ENCODE assay signal across 11 cellular contexts in genomic region chr2:232235716-232236115, GRCh38.
A peak's percentile ranks its signal among the peaks of the same experiment; 100 is the strongest.
DNase-seq lines count a peak whose midpoint lies in the region; ATAC-seq and TF ChIP-seq lines count a peak whose summit lies in the region.
"Had no signal": no experiment of that assay in that cellular context is flagged by ENCODE, and none has a peak within 500 bp of the region (broad histone marks: within the 10 kb centered on the region; RNA-seq: fewer than 3 reads in every experiment).

No MANE protein-coding gene starts in this region.

- H3K9me3 ChIP-seq in IMR-90 (ENCODE audit: control insufficient read depth, insufficient read depth, low read length) = no peaks in the 10 kb centered on the region
- no peaks in the 10 kb centered on the region for H3K9me3 ChIP-seq in endodermal cell (ENCODE audit: control insufficient read depth, low read length)
- no peaks in the 10 kb centered on the region for H3K9me3 ChIP-seq in skeletal muscle tissue (ENCODE audit: control insufficient read depth in 3 of 3, low read length in 3 of 3)
- no peaks in the 10 kb centered on the region for H3K9me3 ChIP-seq in CD4-positive, alpha-beta memory T cell (ENCODE audit: control insufficient read depth in 1 of 2, low read length in 2 of 2)
- H3K9me3 ChIP-seq in sigmoid colon = no peaks in the 10 kb centered on the region

- peaks cover 3% of the 10 kb centered on the region for H3K4me1 ChIP-seq in IMR-90 (ENCODE audit: control insufficient read depth, insufficient read depth, low read length)
- H3K4me1 ChIP-seq in endodermal cell (ENCODE audit: control insufficient read depth, insufficient read depth, low read length) = no peaks in the 10 kb centered on the region
- peaks cover 0 to 8% (median 3%) of the 10 kb centered on the region in 3 donors for H3K4me1 ChIP-seq in skeletal muscle tissue (ENCODE audit: control insufficient read depth in 3 of 3, insufficient read depth in 3 of 3, low read length in 3 of 3)
- H3K4me1 ChIP-seq in CD4-positive, alpha-beta memory T cell (ENCODE audit: insufficient read depth, low read length) = peaks cover 8% of the 10 kb centered on the region
- H3K4me1 ChIP-seq in sigmoid colon = peaks cover 0 to 16% (median 15%) of the 10 kb centered on the region in 4 donors

- no peak overlapping the region for H2AK5ac ChIP-seq in IMR-90 (ENCODE audit: low read depth, low read length)

- H3K36me3 ChIP-seq in IMR-90 (ENCODE audit: control insufficient read depth, insufficient read depth, low read length) (peaks cover 4% of the 10 kb centered on the region), endodermal cell (ENCODE audit: control insufficient read depth, insufficient read depth, low read length) (no peaks in the 10 kb centered on the region), skeletal muscle tissue (ENCODE audit: control insufficient read depth in 3 of 3, insufficient read depth in 3 of 3, low read length in 3 of 3) (peaks cover 10 to 11% (median 11%) of the 10 kb centered on the region in 3 donors), sigmoid colon (peaks cover 0 to 22% (median 6%) of the 10 kb centered on the region in 4 donors)
- peaks cover 11% of the 10 kb centered on the region for H3K36me3 ChIP-seq in CD4-positive, alpha-beta memory T cell (ENCODE audit: insufficient read depth, low read length)

- H3K14ac ChIP-seq in IMR-90 (replicated peaks; ENCODE audit: low read depth, low read length) = no peak overlapping the region

- CTCF ChIA-PET in activated CD8-positive, alpha-beta memory T cell treated with anti-CD3 and anti-CD28 coated beads, Interleukin-2, amount 10 ng/mL, durations not matched to agents 7 days and 5 days (lab: Charles Lee) = no interaction called here
- CTCF ChIA-PET in IMR-90 (lab: Yijun Ruan, JAX) = interaction anchor here (0.7 kb wide), 1 partner anchor 157 kb away, joined by 4 read pairs; no protein-coding TSS in a partner anchor
- CTCF ChIA-PET in CD4-positive, alpha-beta memory T cell (lab: Charles Lee; ENCODE audit: partially characterized antibody) = no interaction called here

- in situ Hi-C loops in IMR-90 (cut with MboI; ENCODE audit: low sequenced_read_pairs) = no loop called here

- 90% methylated on average over 2 of the region's 5 CpGs; no CpG with 5 or more reads in 1 of the 2 experiments for WGBS in IMR-90 (ENCODE audit: extremely low coverage in 2 of 2, insufficient read length in 1 of 2), 2 experiments
- 67 to 77% methylated on average over 1 to 5 of the region's 5 CpGs for WGBS in endodermal cell (ENCODE audit: insufficient coverage in 1 of 2, insufficient read length in 1 of 2), 2 experiments
- WGBS in sigmoid colon, 2 donors = 35 to 69% methylated on average over 5 of the region's 5 CpGs

- H3K56ac ChIP-seq in IMR-90 (ENCODE audit: extremely low read depth, insufficient read depth, low read length) = no peak overlapping the region

- no peak overlapping the region for H3K23ac ChIP-seq in IMR-90 (ENCODE audit: low read depth, low read length)

- H2BK120ac ChIP-seq in IMR-90 (ENCODE audit: low read depth, low read length) = no peak overlapping the region

- TF ChIP-seq EP300 in sigmoid colon (IDR thresholded peaks at IDR 0.05) = no peak

- POLR2A ChIA-PET in IMR-90 (lab: Charles Lee; ENCODE audit: unreplicated experiment) = no interaction called here
- POLR2A ChIA-PET in CD4-positive, alpha-beta memory T cell (lab: Charles Lee; ENCODE audit: partially characterized antibody) = no interaction called here

- TF ChIP-seq POLR2A in IMR-90 (IDR thresholded peaks at IDR 0.05; ENCODE audit: low read depth, low read length) (no peak), sigmoid colon (IDR thresholded peaks at IDR 0.05) (no peak)

- intact Hi-C loops in IMR-90 (cut with micrococcal nuclease) (no loop called here), sigmoid colon (cut with DNase I) (no loop called here)
- intact Hi-C loops in CD4-positive, alpha-beta memory T cell (cut with micrococcal nuclease) = no loop called here

- 0 out of 2 replicates have a peak, but pooled peaks cover 3% of the 10 kb centered on the region for H3K9me1 ChIP-seq in IMR-90 (ENCODE audit: insufficient read depth, low read length)

- H3K27me3 ChIP-seq in IMR-90 (ENCODE audit: control insufficient read depth, insufficient read depth, low read length) (no peaks in the 10 kb centered on the region), endodermal cell (ENCODE audit: control insufficient read depth, insufficient read depth, low read length, poor library complexity, severe bottlenecking) (peaks cover 28% of the 10 kb centered on the region), skeletal muscle tissue (ENCODE audit: control insufficient read depth in 3 of 3, insufficient read depth in 3 of 3, low read length in 3 of 3) (no peaks in the 10 kb centered on the region), sigmoid colon (no peaks in the 10 kb centered on the region)
- H3K27me3 ChIP-seq in CD4-positive, alpha-beta memory T cell (ENCODE audit: insufficient read depth, low read length) = no peaks in the 10 kb centered on the region

- no peak overlapping the region for H4K91ac ChIP-seq in IMR-90 (ENCODE audit: insufficient read depth, low read depth, low read length)

- no peak overlapping the region for H3K4me3 Mint-ChIP-seq in activated CD8-positive, alpha-beta memory T cell treated with anti-CD3 and anti-CD28 coated beads, Interleukin-2, amount 10 ng/mL, durations not matched to agents 7 days and 5 days
- H3K4me3 Mint-ChIP-seq in endodermal cell = no peak overlapping the region
- no peak overlapping the region for H3K4me3 Mint-ChIP-seq in CD4-positive, alpha-beta memory T cell

- no peak for ATAC-seq in activated CD8-positive, alpha-beta memory T cell treated with anti-CD3 and anti-CD28 coated beads, Interleukin-2, amount 10 ng/mL, durations not matched to agents 7 days and 5 days
- no peak for ATAC-seq in IMR-90 (ENCODE audit: low read depth)

- H3K27me3 Mint-ChIP-seq in activated CD8-positive, alpha-beta memory T cell treated with anti-CD3 and anti-CD28 coated beads, Interleukin-2, amount 10 ng/mL, durations not matched to agents 7 days and 5 days = no peaks in the 10 kb centered on the region
- H3K27me3 Mint-ChIP-seq in endodermal cell (ENCODE audit: insufficient read depth) = peaks cover 8% of the 10 kb centered on the region
- no peaks in the 10 kb centered on the region for H3K27me3 Mint-ChIP-seq in CD4-positive, alpha-beta memory T cell

- DNase-seq in activated CD8-positive, alpha-beta memory T cell treated with anti-CD3 and anti-CD28 coated beads for 24 hours = peak; percentile 49
- no peak for DNase-seq in activated CD8-positive, alpha-beta memory T cell treated with anti-CD3 and anti-CD28 coated beads, Interleukin-2, amount 10 ng/mL, durations not matched to agents 7 days and 5 days
- peak; percentile 12 for DNase-seq in IMR-90
- DNase-seq in endodermal cell = peak; percentile 63
- no peak for DNase-seq in CD4-positive, alpha-beta memory T cell
- DNase-seq in sigmoid colon = no peak
- no peak for DNase-seq in SW480 (ENCODE audit: low spot score)
- DNase-seq: cerebellar nuclear complex, NCI-H146 had no signal

- no peak overlapping the region for H2BK15ac ChIP-seq in IMR-90 (ENCODE audit: low read depth, low read length)

- peaks cover 2% of the 10 kb centered on the region for H3K36me3 Mint-ChIP-seq in activated CD8-positive, alpha-beta memory T cell treated with anti-CD3 and anti-CD28 coated beads, Interleukin-2, amount 10 ng/mL, durations not matched to agents 7 days and 5 days
- H3K36me3 Mint-ChIP-seq in endodermal cell (ENCODE audit: low read depth) = peaks cover 3% of the 10 kb centered on the region
- peaks cover 26 to 30% of the 10 kb centered on the region in 2 donors for H3K36me3 Mint-ChIP-seq in CD4-positive, alpha-beta memory T cell

- dilution Hi-C loops in IMR-90 (cut with HindIII; ENCODE audit: low sequenced_read_pairs, unreplicated experiment) = no loop called here

- H2AK9ac ChIP-seq in IMR-90 (replicated peaks; ENCODE audit: low read depth, low read length, poor library complexity) = no peak overlapping the region

- 0 out of 4 replicates have a peak, but pooled peaks cover 0 to 5% of the 10 kb centered on the region in 2 experiments for H3K79me1 ChIP-seq in IMR-90 (ENCODE audit: low read depth in 1 of 2, low read length in 2 of 2)

- H3K27ac ChIP-seq in IMR-90 (ENCODE audit: insufficient read depth, low read length) (no peak overlapping the region), endodermal cell (ENCODE audit: low read depth, low read length) (peak overlapping the region; percentile 72), skeletal muscle tissue (ENCODE audit: low read depth, low read length) (peak overlapping the region; percentile 4), sigmoid colon (no peak overlapping the region)
- no peak overlapping the region for H3K27ac ChIP-seq in CD4-positive, alpha-beta memory T cell (ENCODE audit: low read depth, low read length)
- H3K27ac ChIP-seq: SK-N-MC had no signal

- H3K4me3 ChIP-seq in IMR-90 (ENCODE audit: insufficient read depth, low read depth, low read length) (no peak overlapping the region), endodermal cell (ENCODE audit: low read length) (no peak overlapping the region), skeletal muscle tissue (ENCODE audit: low read length in 3 of 3) (no peak overlapping the region), sigmoid colon (no peak overlapping the region)
- no peak overlapping the region for H3K4me3 ChIP-seq in CD4-positive, alpha-beta memory T cell (ENCODE audit: low read length in 2 of 2)
- H3K4me3 ChIP-seq: SK-N-MC had no signal

- H2BK20ac ChIP-seq in IMR-90 (ENCODE audit: low read depth, low read length) = no peak overlapping the region

- H4K8ac ChIP-seq in IMR-90 (ENCODE audit: low read depth in 2 of 2, low read length in 2 of 2) = no peak overlapping the region

- TF ChIP-seq CTCF in IMR-90 (conservative IDR thresholded peaks at IDR 0.05; ENCODE audit: low read depth, low read length) (no peak), endodermal cell (conservative IDR thresholded peaks at IDR 0.05) (no peak), sigmoid colon (IDR thresholded peaks at IDR 0.05) (no peak)

- H2AFZ ChIP-seq in IMR-90 (replicated peaks; ENCODE audit: low read length, poor library complexity) = no peak overlapping the region

- no peak overlapping the region for H3K27ac Mint-ChIP-seq in activated CD8-positive, alpha-beta memory T cell treated with anti-CD3 and anti-CD28 coated beads, Interleukin-2, amount 10 ng/mL, durations not matched to agents 7 days and 5 days
- no peak overlapping the region for H3K27ac Mint-ChIP-seq in endodermal cell
- H3K27ac Mint-ChIP-seq in CD4-positive, alpha-beta memory T cell = peak overlapping the region in 1 of 7 donors; percentile 68

- no peaks in the 10 kb centered on the region for H3K9me3 Mint-ChIP-seq in activated CD8-positive, alpha-beta memory T cell treated with anti-CD3 and anti-CD28 coated beads, Interleukin-2, amount 10 ng/mL, durations not matched to agents 7 days and 5 days (ENCODE audit: low read depth)
- no peaks in the 10 kb centered on the region for H3K9me3 Mint-ChIP-seq in endodermal cell
- no peaks in the 10 kb centered on the region for H3K9me3 Mint-ChIP-seq in CD4-positive, alpha-beta memory T cell

- H4K20me1 ChIP-seq in IMR-90 (ENCODE audit: insufficient read depth, low read length) = peaks cover 12% of the 10 kb centered on the region; the same call in 1 of the 2 replicates

- no peak overlapping the region for H3K4ac ChIP-seq in IMR-90 (ENCODE audit: low read depth, low read length)

- peaks cover 23% of the 10 kb centered on the region for H3K4me1 Mint-ChIP-seq in activated CD8-positive, alpha-beta memory T cell treated with anti-CD3 and anti-CD28 coated beads, Interleukin-2, amount 10 ng/mL, durations not matched to agents 7 days and 5 days
- peaks cover 34% of the 10 kb centered on the region for H3K4me1 Mint-ChIP-seq in endodermal cell
- peaks cover 17 to 41% (median 32%) of the 10 kb centered on the region in 4 donors for H3K4me1 Mint-ChIP-seq in CD4-positive, alpha-beta memory T cell

- H3K18ac ChIP-seq in IMR-90 (ENCODE audit: low read depth, low read length) = no peak overlapping the region

- BruUV-seq in IMR-90 (replicated peaks; lab: Mats Ljungman, UMichigan) = no TSS peak

- TF ChIP-seq RAD21 in IMR-90 (IDR thresholded peaks at IDR 0.05; ENCODE audit: low read length) = no peak

- no peak overlapping the region for H3K4me2 ChIP-seq in IMR-90 (ENCODE audit: low read depth, low read length)

- no peak overlapping the region for H2BK5ac ChIP-seq in IMR-90 (ENCODE audit: low read depth, low read length, poor library complexity, severe bottlenecking)

- H3K9ac ChIP-seq in IMR-90 (ENCODE audit: low read depth, low read length) (no peak overlapping the region), endodermal cell (ENCODE audit: extremely low read depth, low read length, poor library complexity, severe bottlenecking) (no peak overlapping the region), skeletal muscle tissue (ENCODE audit: low read depth in 1 of 3, low read length in 3 of 3) (no peak overlapping the region)

- no peak overlapping the region for H4K5ac ChIP-seq in IMR-90 (ENCODE audit: low read depth, low read length)

Comparison
In these comparisons a context has a peak if more than half of its experiments do, and no peak if none do; other contexts are left out.
1. DNase-seq: peak in activated CD8-positive, alpha-beta memory T cell treated with anti-CD3 and anti-CD28 coated beads for 24 hours (single experiment), IMR-90 (single experiment) and endodermal cell (single experiment); none in activated CD8-positive, alpha-beta memory T cell treated with anti-CD3 and anti-CD28 coated beads, Interleukin-2, amount 10 ng/mL, durations not matched to agents 7 days and 5 days (single experiment), CD4-positive, alpha-beta memory T cell (0 of 5), sigmoid colon (single experiment) and SW480 (single experiment).
2. H3K27ac ChIP-seq: peak in endodermal cell (single experiment) and skeletal muscle tissue (single experiment); none in IMR-90 (single experiment), CD4-positive, alpha-beta memory T cell (single experiment) and sigmoid colon (0 of 4).